17 cellular contexts compared by ENCODE assay signal in genomic region chr13:36787181-36787580, GRCh38.
"Had no signal": no experiment of that assay in that cellular context is flagged by ENCODE, and none has a peak within 500 bp of the region (broad histone marks: within the 10 kb centered on the region; RNA-seq: fewer than 3 reads in every experiment).

No MANE protein-coding gene starts in this region.

- H3K27ac ChIP-seq: adrenal gland, dorsolateral prefrontal cortex, hepatocyte, left ventricle myocardium inferior, ovary, right lobe of liver, spleen, upper lobe of left lung had no signal

- H3K4me3 Mint-ChIP-seq: memory B cell; natural killer cell treated with Interleukin-12 subunit alpha and Interleukin-12 subunit beta and Interleukin-15 and Interleukin-18, amount 100 ng/mL, for 72 hours; stimulated activated naive CD8-positive, alpha-beta T cell treated with anti-CD3 and anti-CD28 coated beads, Interleukin-15, amount 100 ng/mL, for 72 hours had no signal

- H3K27me3 ChIP-seq: adrenal gland, hepatocyte, ovary, right lobe of liver, upper lobe of left lung had no signal

- H3K9me3 ChIP-seq: adrenal gland, left ventricle myocardium inferior, ovary, right lobe of liver, spleen, upper lobe of left lung had no signal

- H3K36me3 Mint-ChIP-seq: memory B cell; natural killer cell treated with Interleukin-12 subunit alpha and Interleukin-12 subunit beta and Interleukin-15 and Interleukin-18, amount 100 ng/mL, for 72 hours had no signal

- H3K4me2 ChIP-seq: hepatocyte had no signal

- ATAC-seq: esophagus mucosa; natural killer cell treated with Interleukin-12 subunit alpha and Interleukin-12 subunit beta and Interleukin-15 and Interleukin-18, amount 100 ng/mL, for 72 hours; right lobe of liver; stimulated activated naive CD8-positive, alpha-beta T cell treated with anti-CD3 and anti-CD28 coated beads, Interleukin-15, amount 100 ng/mL, for 72 hours had no signal

- H3K4me3 ChIP-seq: adrenal gland, dorsolateral prefrontal cortex, hepatocyte, left ventricle myocardium inferior, ovary, right lobe of liver, spleen, upper lobe of left lung had no signal

- H3K4me1 Mint-ChIP-seq: memory B cell; stimulated activated naive CD8-positive, alpha-beta T cell treated with anti-CD3 and anti-CD28 coated beads, Interleukin-15, amount 100 ng/mL, for 72 hours had no signal

- H3K4me1 ChIP-seq: adrenal gland, left ventricle myocardium inferior, right lobe of liver, spleen, upper lobe of left lung had no signal

- H3K36me3 ChIP-seq: adrenal gland, left ventricle myocardium inferior, ovary, right lobe of liver, spleen, upper lobe of left lung had no signal

- H3K27ac Mint-ChIP-seq: activated T-helper 2 cell treated with anti-CD3 and anti-CD28 coated beads, Interferon-gamma antibody, Interleukin-2, Interleukin-4, amounts not matched to agents 10 μg/mL and 5 μg/mL and 100 μg/mL, durations not matched to agents 14 hours and 24 hours and 36 hours; memory B cell; natural killer cell treated with Interleukin-12 subunit alpha and Interleukin-12 subunit beta and Interleukin-15 and Interleukin-18, amount 100 ng/mL, for 72 hours; stimulated activated naive CD8-positive, alpha-beta T cell treated with anti-CD3 and anti-CD28 coated beads, Interleukin-15, amount 100 ng/mL, for 72 hours had no signal

- H2AFZ ChIP-seq: hepatocyte had no signal

- H3K9me3 Mint-ChIP-seq: activated T-helper 2 cell treated with anti-CD3 and anti-CD28 coated beads, Interferon-gamma antibody, Interleukin-2, Interleukin-4, amounts not matched to agents 10 μg/mL and 5 μg/mL and 100 μg/mL, durations not matched to agents 14 hours and 24 hours and 36 hours; memory B cell; natural killer cell treated with Interleukin-12 subunit alpha and Interleukin-12 subunit beta and Interleukin-15 and Interleukin-18, amount 100 ng/mL, for 72 hours; stimulated activated naive CD8-positive, alpha-beta T cell treated with anti-CD3 and anti-CD28 coated beads, Interleukin-15, amount 100 ng/mL, for 72 hours had no signal

- DNase-seq: activated CD4-positive, CD25-positive, alpha-beta regulatory T cell treated with anti-CD3 and anti-CD28 coated beads, Interleukin-2, amount 50 U/mL, for 72 hours; activated naive CD4-positive, alpha-beta T cell treated with anti-CD3 and anti-CD28 coated beads, Interleukin-2, amount 50 U/mL, for 16 hours; activated T-cell treated with anti-CD3 and anti-CD28 coated beads for 4 hours; adrenal gland; dorsolateral prefrontal cortex; left ventricle myocardium inferior; ovary; right lobe of liver; spleen; stimulated activated naive CD8-positive, alpha-beta T cell treated with anti-CD3 and anti-CD28 coated beads, Interleukin-15, amount 100 ng/mL, for 72 hours; T-helper 9 cell; upper lobe of left lung had no signal
